In the genomic region with DNA sequence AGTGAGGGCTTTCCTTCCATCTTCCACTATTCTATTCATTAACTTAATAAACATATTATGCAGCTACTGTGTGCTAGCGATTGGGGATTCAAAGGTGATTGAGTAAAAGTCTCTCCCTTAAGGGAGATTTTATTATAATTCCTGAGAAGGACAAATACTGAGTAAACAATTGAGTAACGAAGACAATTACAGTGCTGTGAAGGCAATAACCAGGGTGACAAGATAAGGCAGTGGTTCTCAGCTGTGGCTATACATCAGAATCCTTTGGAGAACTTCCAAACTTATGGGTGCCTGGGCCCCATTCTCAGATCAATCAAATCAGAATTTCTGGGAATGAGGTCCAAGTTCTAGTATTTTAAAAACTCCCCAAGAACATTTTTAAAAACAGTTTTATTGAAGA, we compare ENCODE assay signal across 16 cellular contexts.
DNase-seq lines count a peak whose midpoint lies in the region; TF ChIP-seq lines count a peak whose summit lies in the region.
"Had no signal": no experiment of that assay in that cellular context is flagged by ENCODE, and none has a peak within 500 bp of the region (broad histone marks: within the 10 kb centered on the region; RNA-seq: fewer than 3 reads in every experiment).

No MANE protein-coding gene starts in this region.

- in situ Hi-C loops in HAP-1 (cut with MboI; ENCODE audit: low sequenced_read_pairs), result no loop called here

- H3K36me3 ChIP-seq in endodermal cell (ENCODE audit: control insufficient read depth, insufficient read depth, low read length), result no peaks in the 10 kb centered on the region
- H3K36me3 ChIP-seq in HAP-1 (replicated peaks), result no peaks in the 10 kb centered on the region

- H3K9me3 ChIP-seq in endodermal cell (ENCODE audit: control insufficient read depth, low read length) (peaks cover 6% of the 10 kb centered on the region), HAP-1 (no peaks in the 10 kb centered on the region)
- H3K9me3 ChIP-seq: A549 had no signal

- TF ChIP-seq CTCF in endodermal cell (conservative IDR thresholded peaks at IDR 0.05) (no peak), nephron (IDR thresholded peaks at IDR 0.05; ENCODE audit: unreplicated experiment in 3 of 3) (no peak)

- 61 to 63% methylated on average over 1 to 2 of the region's 2 CpGs for WGBS in endodermal cell (ENCODE audit: insufficient coverage in 1 of 2, insufficient read length in 1 of 2), 2 experiments

- H3K4me1 ChIP-seq in endodermal cell (ENCODE audit: control insufficient read depth, insufficient read depth, low read length) (no peaks in the 10 kb centered on the region), HAP-1 (no peaks in the 10 kb centered on the region)
- H3K4me1 ChIP-seq: A549 had no signal

- DNase-seq in NCI-H1092 treated with DMSO at 0.1 percent for 48 hours (lab: John Stamatoyannopoulos, UW) (peak; percentile 60), NCI-H1092 (lab: John Stamatoyannopoulos, UW) (no peak), endodermal cell (no peak), cerebellum (ENCODE audit: low spot score) (no peak), HAP-1 (ENCODE audit: low spot score in 2 of 2) (no peak), LoVo (ENCODE audit: low spot score) (no peak)
- DNase-seq: AML-193; CD4-positive, alpha-beta memory T cell; DND-41; EL; H9 had no signal

- H3K27ac Mint-ChIP-seq in endodermal cell (no peak overlapping the region), nephron (peak overlapping the region in 2 of 3 experiments; percentile 2 to 32)
- H3K27ac Mint-ChIP-seq: CD14-positive monocyte; CD4-positive, alpha-beta memory T cell; H9 had no signal

- peaks cover 43% of the 10 kb centered on the region for H3K27me3 Mint-ChIP-seq in endodermal cell (ENCODE audit: insufficient read depth)
- peaks cover 7% of the 10 kb centered on the region for H3K27me3 Mint-ChIP-seq in nephron (ENCODE audit: low read depth)

- H3K4me1 Mint-ChIP-seq in endodermal cell (peaks cover 18% of the 10 kb centered on the region), nephron (peaks cover 36% of the 10 kb centered on the region)
- H3K4me1 Mint-ChIP-seq: CD14-positive monocyte, H9 had no signal

- H3K4me3 ChIP-seq in endodermal cell (ENCODE audit: low read length) (peak overlapping the region; percentile 3), HAP-1 (no peak overlapping the region)
- H3K4me3 ChIP-seq: A549, GM12878 had no signal

- H3K36me3 Mint-ChIP-seq in endodermal cell (ENCODE audit: low read depth) (no peaks in the 10 kb centered on the region), nephron (ENCODE audit: low read depth) (no peaks in the 10 kb centered on the region)
- H3K36me3 Mint-ChIP-seq: CD14-positive monocyte; CD4-positive, alpha-beta memory T cell had no signal

- H3K4me3 Mint-ChIP-seq in endodermal cell, result no peak overlapping the region
- H3K4me3 Mint-ChIP-seq in nephron, result no peak overlapping the region
- H3K4me3 Mint-ChIP-seq: CD14-positive monocyte; CD4-positive, alpha-beta memory T cell; H9 had no signal

- H3K9ac ChIP-seq in endodermal cell (ENCODE audit: extremely low read depth, low read length, poor library complexity, severe bottlenecking), result no peak overlapping the region

- H3K27ac ChIP-seq in endodermal cell (ENCODE audit: low read depth, low read length), result no peak overlapping the region
- H3K27ac ChIP-seq: 22Rv1, A549 had no signal

- peaks cover 6% of the 10 kb centered on the region for H3K27me3 ChIP-seq in endodermal cell (ENCODE audit: control insufficient read depth, insufficient read depth, low read length, poor library complexity, severe bottlenecking)
- no peaks in the 10 kb centered on the region for H3K27me3 ChIP-seq in HAP-1 (ENCODE audit: low read depth)

- H3K9me3 Mint-ChIP-seq in endodermal cell (peaks cover 3% of the 10 kb centered on the region), nephron (no peaks in the 10 kb centered on the region)
- H3K9me3 Mint-ChIP-seq: H9 had no signal
